Comparison of ENCODE assay signal across 31 cellular contexts in the genomic region with DNA sequence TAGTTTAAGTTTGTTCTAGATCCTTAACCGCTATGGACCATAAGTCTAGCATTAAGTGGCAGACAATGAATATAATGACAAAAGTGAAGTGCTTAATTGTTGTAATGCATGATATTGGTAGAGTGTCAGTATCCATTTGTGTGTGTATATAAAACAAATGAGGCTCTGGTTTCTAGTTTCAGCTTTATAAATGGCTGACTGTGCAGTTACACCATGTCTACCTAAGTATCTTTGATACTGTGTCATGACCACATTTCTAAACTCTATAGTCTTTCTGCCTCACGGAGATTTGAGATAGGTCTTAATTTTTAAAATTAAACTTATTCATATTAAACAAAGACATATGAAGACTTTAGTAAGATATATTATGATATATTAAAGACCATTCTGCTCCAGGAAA.
"Had no signal": no experiment of that assay in that cellular context is flagged by ENCODE, and none has a peak within 500 bp of the region (broad histone marks: within the 10 kb centered on the region; RNA-seq: fewer than 3 reads in every experiment).

No MANE protein-coding gene starts in this region.

- H3K9me3 ChIP-seq: adrenal gland, body of pancreas had no signal

- H3K36me3 ChIP-seq: adrenal gland, WERI-Rb-1 had no signal

- ATAC-seq: activated CD4-positive, CD25-positive, alpha-beta regulatory T cell treated with anti-CD3 and anti-CD28 coated beads, Interleukin-2, amount 50 U/mL, for 24 hours; activated CD8-positive, alpha-beta memory T cell treated with anti-CD3 and anti-CD28 coated beads, Interleukin-2, amount 10 ng/mL, durations not matched to agents 7 days and 5 days; activated CD8-positive, alpha-beta T cell treated with anti-CD3 and anti-CD28 coated beads, Interleukin-2, amount 10 ng/mL, durations not matched to agents 7 days and 5 days; activated naive CD8-positive, alpha-beta T cell treated with anti-CD3 and anti-CD28 coated beads, Interleukin-2, amount 50 U/mL, for 24 hours; body of pancreas; effector memory CD8-positive, alpha-beta T cell had no signal

- H3K4me1 ChIP-seq: adrenal gland, body of pancreas had no signal

- H3K27me3 ChIP-seq: adrenal gland, body of pancreas had no signal

- H3K4me3 ChIP-seq: adrenal gland, body of pancreas had no signal

- FAIRE-seq: colon, endothelial cell of umbilical vein, frontal cortex had no signal

- DNase-seq: activated B cell treated with CpG ODN at 0.5 μM for 24 hours; activated CD4-positive, alpha-beta memory T cell treated with anti-CD3 and anti-CD28 coated beads for 36 hours; activated CD4-positive, alpha-beta T cell treated with anti-CD3 and anti-CD28 coated beads, Interleukin-2, amount 10 ng/mL, durations not matched to agents 24 days and 14 days; activated CD8-positive, alpha-beta memory T cell treated with anti-CD3 and anti-CD28 coated beads, Interleukin-2, amount 10 ng/mL, durations not matched to agents 7 days and 5 days; activated CD8-positive, alpha-beta memory T cell treated with anti-CD3 and anti-CD28 coated beads, Interleukin-2, amount 50 U/mL, for 4 hours; activated CD8-positive, alpha-beta T cell treated with anti-CD3 and anti-CD28 coated beads, Interleukin-2, amount 10 ng/mL, durations not matched to agents 7 days and 5 days; activated effector memory CD4-positive, alpha-beta T cell treated with anti-CD3 and anti-CD28 coated beads, Interleukin-2, amount 50 U/mL, for 16 hours; activated naive CD4-positive, alpha-beta T cell treated with anti-CD3 and anti-CD28 coated beads for 36 hours; activated naive CD8-positive, alpha-beta T cell treated with anti-CD3 and anti-CD28 coated beads for 36 hours; activated naive CD8-positive, alpha-beta T cell treated with anti-CD3 and anti-CD28 coated beads, Interleukin-2, amount 50 U/mL, for 24 hours; activated T-cell treated with anti-CD3 and anti-CD28 coated beads, Interleukin-2, amount 50 U/mL, for 1 hour; activated T-cell treated with anti-CD3 and anti-CD28 coated beads, Interleukin-2, amount 50 U/mL, for 48 hours; adrenal gland; amygdala; aorta; body of pancreas; caudate nucleus; cortex of kidney; dermis blood vessel endothelial cell; effector CD4-positive, alpha-beta T cell; effector memory CD8-positive, alpha-beta T cell; foreskin fibroblast; head of caudate nucleus; hypothalamus; T1000; WERI-Rb-1 had no signal

- H3K27ac ChIP-seq: adrenal gland, body of pancreas, epithelial cell of prostate, WERI-Rb-1 had no signal
